In genomic region chr14:68268719-68269118, GRCh38 we compare ENCODE assay signal across 9 cellular contexts.
DNase-seq lines count a peak whose midpoint lies in the region; ATAC-seq and TF ChIP-seq lines count a peak whose summit lies in the region.
"Had no signal": no experiment of that assay in that cellular context is flagged by ENCODE, and none has a peak within 500 bp of the region (broad histone marks: within the 10 kb centered on the region; RNA-seq: fewer than 3 reads in every experiment).

No MANE protein-coding gene starts in this region.

- DNase-seq in caudate nucleus (lab: John Stamatoyannopoulos, UW) (no peak), spleen (no peak), NCI-H1930 (lab: John Stamatoyannopoulos, UW) (no peak), NCI-H345 (lab: John Stamatoyannopoulos, UW) (no peak), HEK293T (ENCODE audit: extremely low spot score) (no peak), islet precursor cell (no peak)
- DNase-seq: NCI-H2171 treated with DMSO at 0.1 percent for 48 hours had no signal

- H3K9me3 ChIP-seq in spleen = no peaks in the 10 kb centered on the region

- POLR2A ChIA-PET in HEK293T (lab: Yijun Ruan, JAX) = no interaction called here

- no peak for TF ChIP-seq POLR2A in spleen (IDR thresholded peaks at IDR 0.05)

- CTCF ChIA-PET in HEK293T (lab: Yijun Ruan, JAX) = no interaction called here

- no peak for TF ChIP-seq CTCF in spleen (IDR thresholded peaks at IDR 0.05 in 8 of 11, conservative IDR thresholded peaks at IDR 0.05 in 3 of 11)

- peaks cover 18 to 91% (median 72%) of the 10 kb centered on the region in 6 donors for H3K4me1 ChIP-seq in spleen

- ATAC-seq in GM18858 (IDR thresholded peaks at IDR 0.05; ENCODE audit: unreplicated experiment) (peak; percentile 9), HG03196 (IDR thresholded peaks at IDR 0.05; ENCODE audit: unreplicated experiment) (peak; percentile 11)

- WGBS in spleen, 5 donors = 77 to 88% (median 80%) methylated on average over 1 of the region's 1 CpG

- H3K27me3 ChIP-seq in spleen (replicated peaks in 1 of 7) = no peaks in the 10 kb centered on the region

- H3K36me3 ChIP-seq in spleen = no peaks in the 10 kb centered on the region

- intact Hi-C loops in spleen (cut with DNase I; ENCODE audit: low total_unique reads) = loop anchor here (10.0 kb wide), 1 partner anchor 96 kb away; no protein-coding TSS in a partner anchor

- H3K4me3 ChIP-seq in spleen = no peak overlapping the region

- H3K27ac ChIP-seq in caudate nucleus (ENCODE audit: low read depth, low read length) (peak overlapping the region; percentile 63), spleen (peak overlapping the region; percentile 24 to 92 (median 83))

TF ChIP-seq in HEK293T, 16 proteins besides CTCF, POLR2A, EP300 and RAD21:
- no peak for TF ChIP-seq LEF1 (IDR thresholded peaks at IDR 0.05; ENCODE audit: borderline replicate concordance)
- no peak for TF ChIP-seq CTBP1 (IDR thresholded peaks at IDR 0.05; ENCODE audit: borderline replicate concordance)
- no peak for TF ChIP-seq ZNF384 (IDR thresholded peaks at IDR 0.05)
- TF ChIP-seq FOXK2 (IDR thresholded peaks at IDR 0.05) = no peak
- no peak for TF ChIP-seq FOXM1 (IDR thresholded peaks at IDR 0.05; ENCODE audit: borderline replicate concordance)
- no peak for TF ChIP-seq TARDBP (IDR thresholded peaks at IDR 0.05)
